ENCODE assay signal across 27 cellular contexts in the genomic region with DNA sequence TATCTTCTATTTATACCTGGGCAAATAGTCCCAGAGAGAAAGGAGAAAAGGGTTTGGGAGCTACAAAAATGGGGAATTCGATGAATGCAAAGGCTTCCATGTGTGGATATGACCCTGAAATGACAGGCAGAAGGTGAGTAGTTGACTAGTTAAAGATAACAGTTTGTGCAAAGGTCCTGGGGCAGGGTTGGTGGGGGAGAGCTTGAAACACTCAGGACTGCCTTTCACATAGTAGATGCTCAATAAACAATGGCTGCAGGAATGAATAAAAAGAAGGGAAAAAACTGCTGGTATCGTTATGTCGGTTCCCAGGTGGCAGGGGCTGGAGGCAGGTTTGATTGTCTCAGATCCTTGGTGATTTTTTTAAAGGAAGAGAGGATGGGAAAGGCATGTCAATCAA.
DNase-seq lines count a peak whose midpoint lies in the region; ATAC-seq, FAIRE-seq and TF ChIP-seq lines count a peak whose summit lies in the region.
"Had no signal": no experiment of that assay in that cellular context is flagged by ENCODE, and none has a peak within 500 bp of the region (broad histone marks: within the 10 kb centered on the region; RNA-seq: fewer than 3 reads in every experiment).

No MANE protein-coding gene starts in this region.

- H3K9ac ChIP-seq in H1 (replicated peaks in 1 of 4; ENCODE audit: extremely low read depth in 1 of 4, low read depth in 3 of 4, low read length in 3 of 4) = no peak overlapping the region
- H3K9ac ChIP-seq: BLaER1 had no signal

- H3K79me2 ChIP-seq in H1 (ENCODE audit: control insufficient read depth in 1 of 2, insufficient read depth in 2 of 2, low read length in 2 of 2) = no peaks in the 10 kb centered on the region

- intact Hi-C loops in naive thymus-derived CD4-positive, alpha-beta T cell (cut with micrococcal nuclease) = no loop called here

- ATAC-seq in WTC11 = no peak
- no peak for ATAC-seq in GM21360 (IDR thresholded peaks at IDR 0.05; ENCODE audit: unreplicated experiment)
- ATAC-seq in naive thymus-derived CD4-positive, alpha-beta T cell = no peak
- ATAC-seq: GM12878 had no signal

- no peak overlapping the region for H3K56ac ChIP-seq in H1 (replicated peaks; ENCODE audit: insufficient read length, low read depth, low read length)

- 85% methylated on average over 3 of the region's 3 CpGs; no CpG with 5 or more reads in 1 of the 2 experiments for WGBS in H1 (ENCODE audit: extremely low coverage in 1 of 2, insufficient coverage in 1 of 2, insufficient read length in 1 of 2, insufficient replicate concordance in 2 of 2, low coverage in 1 of 2, low lambda C conversion rate in 2 of 2, missing lambda C conversion rate in 1 of 2), 2 experiments

- no peak overlapping the region for H2AK5ac ChIP-seq in H1 (ENCODE audit: low read depth, low read length)

- FAIRE-seq in H1 (lab: Jason Lieb, UNC) = no peak
- FAIRE-seq: A204.1, GM12878, GM12892, GM18507, GM19239 had no signal

- peaks cover 7% of the 10 kb centered on the region for H3K4me1 Mint-ChIP-seq in WTC11
- peaks cover 0 to 1% (median 0%) of the 10 kb centered on the region in 7 donors for H3K4me1 Mint-ChIP-seq in naive thymus-derived CD4-positive, alpha-beta T cell
- H3K4me1 Mint-ChIP-seq: CD14-positive monocyte; CD4-positive, alpha-beta memory T cell; CD4-positive, CD25-positive, alpha-beta regulatory T cell; CD8-positive, alpha-beta memory T cell had no signal

- H2AFZ ChIP-seq in H1 (ENCODE audit: low read length) = no peak overlapping the region

- TF ChIP-seq POLR2A in H1 (IDR thresholded peaks at IDR 0.05; ENCODE audit: control extremely low read depth in 1 of 2, low read depth in 2 of 2, low read length in 2 of 2) = no peak

- H3K9me3 ChIP-seq in HEK293 (ENCODE audit: control insufficient read depth, insufficient read depth, low read depth, low read length) (no peaks in the 10 kb centered on the region), H1 (ENCODE audit: insufficient read depth in 2 of 2, low read depth in 1 of 2, low read length in 1 of 2) (peaks cover 4% of the 10 kb centered on the region in 2 experiments; a peak in 3 of 4 replicates)
- H3K9me3 ChIP-seq in naive thymus-derived CD4-positive, alpha-beta T cell (ENCODE audit: control insufficient read depth in 2 of 3, low read length in 3 of 3) = peaks cover 0 to 4% (median 0%) of the 10 kb centered on the region in 3 experiments
- H3K9me3 ChIP-seq: BE2C had no signal

- TF ChIP-seq CTCF in HEK293 (tag by site-specific recombination; IDR thresholded peaks at IDR 0.05) = no peak
- TF ChIP-seq CTCF in WTC11 (IDR thresholded peaks at IDR 0.05) = no peak
- no peak for TF ChIP-seq CTCF in H1 (IDR thresholded peaks at IDR 0.05; ENCODE audit: control extremely low read depth in 1 of 3, insufficient read depth in 1 of 3, low read depth in 1 of 3, low read length in 3 of 3)

- no peak overlapping the region for H4K91ac ChIP-seq in H1 (replicated peaks; ENCODE audit: insufficient read length, low read length)

- H2BK120ac ChIP-seq in H1 (replicated peaks; ENCODE audit: low read depth, low read length) = no peak overlapping the region

- peaks cover 9% of the 10 kb centered on the region for H3K36me3 Mint-ChIP-seq in WTC11
- H3K36me3 Mint-ChIP-seq in naive thymus-derived CD4-positive, alpha-beta T cell = no peaks in the 10 kb centered on the region
- H3K36me3 Mint-ChIP-seq: CD14-positive monocyte; CD4-positive, alpha-beta memory T cell; CD4-positive, CD25-positive, alpha-beta regulatory T cell; CD8-positive, alpha-beta memory T cell had no signal

- H3K27ac Mint-ChIP-seq in WTC11 = no peak overlapping the region
- H3K27ac Mint-ChIP-seq in naive thymus-derived CD4-positive, alpha-beta T cell = no peak overlapping the region
- H3K27ac Mint-ChIP-seq: CD14-positive monocyte; CD8-positive, alpha-beta memory T cell had no signal

- H3K4me2 ChIP-seq in H1 (ENCODE audit: insufficient read depth in 1 of 2, low read depth in 2 of 2, low read length in 2 of 2) = no peak overlapping the region
- H3K4me2 ChIP-seq: BLaER1 had no signal

- H3K4me3 ChIP-seq in HEK293 (ENCODE audit: low read depth, low read length) = no peak overlapping the region
- no peak overlapping the region for H3K4me3 ChIP-seq in H1 (ENCODE audit: extremely low read depth in 1 of 4, insufficient read depth in 2 of 4, low read depth in 3 of 4, low read length in 4 of 4)
- no peak overlapping the region for H3K4me3 ChIP-seq in naive thymus-derived CD4-positive, alpha-beta T cell (ENCODE audit: low read length)
- H3K4me3 ChIP-seq: BLaER1, GM12878 had no signal

- H3K23me2 ChIP-seq in H1 (ENCODE audit: low read depth, low read length) = no peaks in the 10 kb centered on the region

- H3K79me1 ChIP-seq in H1 (ENCODE audit: low read depth, low read length) = no peaks in the 10 kb centered on the region

- H3K36me3 ChIP-seq in HEK293 (ENCODE audit: control insufficient read depth in 2 of 2, insufficient read depth in 1 of 2, low read length in 2 of 2) (no peaks in the 10 kb centered on the region), H1 (ENCODE audit: control insufficient read depth in 2 of 4, insufficient read depth in 4 of 4, low read length in 3 of 4) (no peaks in the 10 kb centered on the region; a peak in 1 of 8 replicates)
- H3K36me3 ChIP-seq in naive thymus-derived CD4-positive, alpha-beta T cell (ENCODE audit: control insufficient read depth in 2 of 3, insufficient read depth in 3 of 3, low read length in 3 of 3) = no peaks in the 10 kb centered on the region
- H3K36me3 ChIP-seq: BE2C, BLaER1 had no signal

- H3K4me3 Mint-ChIP-seq in WTC11 = no peak overlapping the region
- no peak overlapping the region for H3K4me3 Mint-ChIP-seq in naive thymus-derived CD4-positive, alpha-beta T cell
- H3K4me3 Mint-ChIP-seq: CD14-positive monocyte; CD4-positive, alpha-beta memory T cell; CD4-positive, CD25-positive, alpha-beta regulatory T cell; CD8-positive, alpha-beta memory T cell had no signal

- H2BK15ac ChIP-seq in H1 (ENCODE audit: low read length) = no peak overlapping the region

- no peak overlapping the region for H4K5ac ChIP-seq in H1 (ENCODE audit: insufficient read length, low read depth, low read length)

- H3K27ac ChIP-seq in HEK293 (ENCODE audit: extremely low read depth, low read depth, low read length) (no peak overlapping the region), H1 (ENCODE audit: low read depth, low read length) (no peak overlapping the region)
- H3K27ac ChIP-seq in naive thymus-derived CD4-positive, alpha-beta T cell (ENCODE audit: low read depth, low read length) = no peak overlapping the region
- H3K27ac ChIP-seq: BLaER1 had no signal

- no peak overlapping the region for H3K4ac ChIP-seq in H1 (replicated peaks; ENCODE audit: insufficient read length, low read depth, low read length)

- H4K8ac ChIP-seq in H1 (ENCODE audit: extremely low read depth, insufficient read depth, low read length) = no peak overlapping the region

- H3K14ac ChIP-seq in H1 (ENCODE audit: insufficient read length) = no peak overlapping the region

- H3K27me3 ChIP-seq in H1 (replicated peaks in 1 of 4; ENCODE audit: control insufficient read depth in 3 of 4, extremely low read depth in 1 of 4, insufficient read depth in 3 of 4, low read length in 3 of 4) = no peaks in the 10 kb centered on the region
- H3K27me3 ChIP-seq in naive thymus-derived CD4-positive, alpha-beta T cell (ENCODE audit: control insufficient read depth in 2 of 2, insufficient read depth in 2 of 2, low read length in 2 of 2) = no peaks in the 10 kb centered on the region
- H3K27me3 ChIP-seq: BE2C, BLaER1 had no signal

- DNase-seq in WTC11 (ENCODE audit: low spot score) = no peak
- no peak for DNase-seq in H1 (ENCODE audit: low read depth in 1 of 2, low spot score in 2 of 2)
- no peak for DNase-seq in naive thymus-derived CD4-positive, alpha-beta T cell
- DNase-seq: 8988T; ACHN; BE2C; C1 segment of cervical spinal cord; CD4-positive, alpha-beta memory T cell; CD4-positive, CD25-positive, alpha-beta regulatory T cell; CD8-positive, alpha-beta memory T cell; COR-L47; DMS 273 treated with DMSO at 0.1 percent for 48 hours; DMS153; DMS53; DMS79; DND-41; EL; GDM1 had no signal

- no peak overlapping the region for H3K23ac ChIP-seq in H1 (ENCODE audit: insufficient read length)

- H2BK20ac ChIP-seq in H1 (ENCODE audit: low read length) = no peak overlapping the region

- TF ChIP-seq RAD21 in H1 (IDR thresholded peaks at IDR 0.05 in 1 of 2, conservative IDR thresholded peaks at IDR 0.05 in 1 of 2; ENCODE audit: low read depth in 2 of 2, low read length in 2 of 2) = no peak

- 0 out of 2 replicates have a peak, but pooled peaks cover 3% of the 10 kb centered on the region for H3K27me3 Mint-ChIP-seq in WTC11 (ENCODE audit: low read depth)
- no peaks in the 10 kb centered on the region for H3K27me3 Mint-ChIP-seq in naive thymus-derived CD4-positive, alpha-beta T cell
- H3K27me3 Mint-ChIP-seq: CD4-positive, alpha-beta memory T cell; CD4-positive, CD25-positive, alpha-beta regulatory T cell; CD8-positive, alpha-beta memory T cell had no signal

- POLR2A ChIA-PET in HEK293 (lab: Yijun Ruan, JAX) = no interaction called here
- POLR2A ChIA-PET in WTC11 (lab: Charles Lee) = no interaction called here
- POLR2A ChIA-PET in H1 (lab: Charles Lee; ENCODE audit: partially characterized antibody) = no interaction called here
- POLR2A ChIA-PET in naive thymus-derived CD4-positive, alpha-beta T cell (lab: Charles Lee) = no interaction called here

- CTCF ChIA-PET in HEK293 (lab: Yijun Ruan, JAX) = no interaction called here
- CTCF ChIA-PET in WTC11 (lab: Charles Lee) = no interaction called here
- CTCF ChIA-PET in H1 (lab: Charles Lee; ENCODE audit: partially characterized antibody) = no interaction called here
- CTCF ChIA-PET in naive thymus-derived CD4-positive, alpha-beta T cell (lab: Charles Lee) = no interaction called here

- no peak overlapping the region for H2BK12ac ChIP-seq in H1 (ENCODE audit: low read depth, low read length)

- no peak for TF ChIP-seq EP300 in H1 (IDR thresholded peaks at IDR 0.05; ENCODE audit: borderline replicate concordance in 1 of 2, low read depth in 2 of 2, low read length in 2 of 2)

- peaks cover 26% of the 10 kb centered on the region for H3K9me3 Mint-ChIP-seq in WTC11
- peaks cover 4 to 32% (median 15%) of the 10 kb centered on the region in 11 donors for H3K9me3 Mint-ChIP-seq in naive thymus-derived CD4-positive, alpha-beta T cell

- no peak overlapping the region for H3K18ac ChIP-seq in H1 (ENCODE audit: extremely low read depth, low read length)

- no peak overlapping the region for H2BK5ac ChIP-seq in H1 (ENCODE audit: low read depth, low read length)

- H3K4me1 ChIP-seq in HEK293 (ENCODE audit: control insufficient read depth, insufficient read depth, low read length) = no peaks in the 10 kb centered on the region
- peaks cover 0 to 6% (median 2%) of the 10 kb centered on the region in 4 experiments; a peak in 2 of 7 replicates for H3K4me1 ChIP-seq in H1 (replicated peaks in 1 of 4; ENCODE audit: control insufficient read depth in 3 of 4, insufficient read depth in 4 of 4, low read length in 3 of 4)
- H3K4me1 ChIP-seq in naive thymus-derived CD4-positive, alpha-beta T cell (ENCODE audit: control insufficient read depth in 2 of 2, insufficient read depth in 2 of 2, low read length in 2 of 2) = no peaks in the 10 kb centered on the region
- H3K4me1 ChIP-seq: BE2C, BLaER1 had no signal

- no peaks in the 10 kb centered on the region for H4K20me1 ChIP-seq in H1 (replicated peaks in 1 of 2; ENCODE audit: control insufficient read depth in 1 of 2, insufficient read depth in 2 of 2, low read length in 2 of 2)
- H4K20me1 ChIP-seq: BLaER1 had no signal
